Comparison of ENCODE assay signal across 22 cellular contexts in genomic region chr22:17090550-17090949, GRCh38. TPM values are rescaled to one million over a fixed set of nuclear protein-coding genes. Genes with fewer than 3 reads are reported as not detected.
"Had no signal": no experiment of that assay in that cellular context is flagged by ENCODE, and none has a peak within 500 bp of the region (broad histone marks: within the 10 kb centered on the region; RNA-seq: fewer than 3 reads in every experiment).

No MANE protein-coding gene starts in this region.

- H3K27me3 ChIP-seq: colonic mucosa, heart left ventricle, transverse colon had no signal

- H3K4me3 Mint-ChIP-seq: activated B cell treated with CpG ODN at 0.5 μM for 24 hours; activated CD4-positive, alpha-beta memory T cell treated with anti-CD3 and anti-CD28 coated beads for 36 hours; activated CD8-positive, alpha-beta memory T cell treated with anti-CD3 and anti-CD28 coated beads, Interleukin-2, amount 10 ng/mL, durations not matched to agents 7 days and 5 days; central memory CD8-positive, alpha-beta T cell; endodermal cell; memory B cell; neural crest cell; stimulated activated naive B cell treated with anti-CD40 and anti-IgM and Interleukin-4, amounts not matched to agents 10 μg/mL and 1 μg/mL and 100 μg/mL, for 72 hours had no signal

- H3K27ac Mint-ChIP-seq: activated B cell treated with CpG ODN at 0.5 μM for 24 hours; activated CD4-positive, alpha-beta memory T cell treated with anti-CD3 and anti-CD28 coated beads for 36 hours; activated CD8-positive, alpha-beta memory T cell treated with anti-CD3 and anti-CD28 coated beads, Interleukin-2, amount 10 ng/mL, durations not matched to agents 7 days and 5 days; activated naive CD4-positive, alpha-beta T cell treated with anti-CD3 and anti-CD28 coated beads, Interleukin-2, amount 50 U/mL, for 72 hours; endodermal cell; memory B cell; progenitor cell of endocrine pancreas; stimulated activated naive B cell treated with anti-CD40 and anti-IgM and Interleukin-4, amounts not matched to agents 10 μg/mL and 1 μg/mL and 100 μg/mL, for 72 hours had no signal

- H3K27me3 Mint-ChIP-seq: activated B cell treated with CpG ODN at 0.5 μM for 24 hours; activated CD4-positive, alpha-beta memory T cell treated with anti-CD3 and anti-CD28 coated beads for 36 hours; central memory CD8-positive, alpha-beta T cell; memory B cell; stimulated activated naive B cell treated with anti-CD40 and anti-IgM and Interleukin-4, amounts not matched to agents 10 μg/mL and 1 μg/mL and 100 μg/mL, for 72 hours had no signal

- H3K4me3 ChIP-seq: colonic mucosa, heart left ventricle, transverse colon had no signal

- H3K4me1 ChIP-seq: colonic mucosa had no signal

- H3K36me3 ChIP-seq: colonic mucosa, heart left ventricle, transverse colon had no signal

- FAIRE-seq: astrocyte, urothelium cell line had no signal

- ATAC-seq: activated CD8-positive, alpha-beta memory T cell treated with anti-CD3 and anti-CD28 coated beads, Interleukin-2, amount 10 ng/mL, durations not matched to agents 7 days and 5 days; activated naive CD4-positive, alpha-beta T cell treated with anti-CD3 and anti-CD28 coated beads, Interleukin-2, amount 50 U/mL, for 72 hours; heart left ventricle; left colon; stimulated activated naive B cell treated with anti-CD40 and anti-IgM and Interleukin-4, amounts not matched to agents 10 μg/mL and 1 μg/mL and 100 μg/mL, for 72 hours had no signal

- H3K27ac ChIP-seq: colonic mucosa, heart left ventricle, transverse colon had no signal

- H3K9me3 ChIP-seq: colonic mucosa, heart left ventricle, transverse colon had no signal

- DNase-seq: activated B cell treated with CpG ODN at 0.5 μM for 24 hours; activated CD4-positive, alpha-beta memory T cell treated with anti-CD3 and anti-CD28 coated beads for 36 hours; activated CD4-positive, alpha-beta T cell treated with anti-CD3 and anti-CD28 coated beads for 48 hours; activated CD8-positive, alpha-beta memory T cell treated with anti-CD3 and anti-CD28 coated beads, Interleukin-2, amount 10 ng/mL, durations not matched to agents 7 days and 5 days; activated T-cell treated with anti-CD3 and anti-CD28 coated beads for 4 hours; colonic mucosa; heart left ventricle; islet precursor cell; left colon; stimulated activated CD4-positive, alpha-beta T cell treated with anti-CD3 and anti-CD28 coated beads, Interleukin-2, amount 100 ng/mL, for 48 hours; stimulated activated CD8-positive, alpha-beta memory T cell treated with anti-CD3 and anti-CD28 coated beads, Interleukin-4, amount 100 ng/mL, for 48 hours; stimulated activated naive B cell treated with anti-CD40 and anti-IgM and Interleukin-4, amounts not matched to agents 10 μg/mL and 1 μg/mL and 100 μg/mL, for 72 hours; SW 1271; transverse colon had no signal

- H3K9me3 Mint-ChIP-seq: activated B cell treated with CpG ODN at 0.5 μM for 24 hours; activated CD4-positive, alpha-beta memory T cell treated with anti-CD3 and anti-CD28 coated beads for 36 hours; activated naive CD4-positive, alpha-beta T cell treated with anti-CD3 and anti-CD28 coated beads, Interleukin-2, amount 50 U/mL, for 72 hours; central memory CD8-positive, alpha-beta T cell; endodermal cell; memory B cell; neural crest cell; stimulated activated naive B cell treated with anti-CD40 and anti-IgM and Interleukin-4, amounts not matched to agents 10 μg/mL and 1 μg/mL and 100 μg/mL, for 72 hours had no signal

- H3K36me3 Mint-ChIP-seq: memory B cell; stimulated activated naive B cell treated with anti-CD40 and anti-IgM and Interleukin-4, amounts not matched to agents 10 μg/mL and 1 μg/mL and 100 μg/mL, for 72 hours had no signal

RNA-seq across cellular contexts. Expression of gene TMEM121B, which starts 30.6 kb away (rescaled TPM):
- total RNA-seq: activated CD8-positive, alpha-beta memory T cell treated with anti-CD3 and anti-CD28 coated beads, Interleukin-2, amount 10 ng/mL, durations not matched to agents 7 days and 5 days had no signal
